Comparison of ENCODE assay signal across 1 cellular context in the genomic region with DNA sequence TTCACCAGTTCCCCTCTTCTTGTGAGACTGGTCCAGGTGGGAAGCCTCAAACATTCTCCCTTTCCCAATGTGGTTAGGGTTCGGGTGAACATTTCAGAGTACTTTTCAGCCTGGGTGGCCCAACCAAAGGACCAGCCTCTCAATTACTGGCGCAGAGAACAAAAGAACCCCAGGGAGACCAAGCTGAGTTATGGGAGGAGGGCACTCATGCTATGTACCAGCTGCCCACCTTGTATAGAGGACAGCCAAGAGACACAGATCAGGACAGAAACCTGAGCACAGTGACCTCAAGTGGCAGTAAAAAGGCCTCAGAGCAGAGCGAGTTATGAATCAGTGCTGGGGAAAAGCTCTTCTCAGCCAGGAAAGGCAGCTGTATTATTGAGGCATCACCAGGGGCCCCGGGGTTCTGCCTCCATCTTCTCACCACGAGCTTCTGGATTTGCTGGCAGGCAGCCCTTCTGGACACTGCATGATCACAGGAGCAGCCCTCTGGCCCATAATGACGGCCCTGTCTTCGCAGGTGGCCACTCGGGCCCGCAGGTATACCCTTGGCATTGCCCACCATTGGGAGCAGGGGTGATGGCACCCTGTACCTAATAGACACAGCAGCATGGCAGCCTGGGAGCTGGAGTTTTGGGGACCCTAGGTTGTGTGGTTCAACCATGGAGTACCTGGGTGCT.
TF ChIP-seq lines count a peak whose summit lies in the region.

No MANE protein-coding gene starts in this region.

TF ChIP-seq in K562, 482 proteins besides CTCF, POLR2A, EP300 and RAD21:
- TF ChIP-seq, protein P1, sequence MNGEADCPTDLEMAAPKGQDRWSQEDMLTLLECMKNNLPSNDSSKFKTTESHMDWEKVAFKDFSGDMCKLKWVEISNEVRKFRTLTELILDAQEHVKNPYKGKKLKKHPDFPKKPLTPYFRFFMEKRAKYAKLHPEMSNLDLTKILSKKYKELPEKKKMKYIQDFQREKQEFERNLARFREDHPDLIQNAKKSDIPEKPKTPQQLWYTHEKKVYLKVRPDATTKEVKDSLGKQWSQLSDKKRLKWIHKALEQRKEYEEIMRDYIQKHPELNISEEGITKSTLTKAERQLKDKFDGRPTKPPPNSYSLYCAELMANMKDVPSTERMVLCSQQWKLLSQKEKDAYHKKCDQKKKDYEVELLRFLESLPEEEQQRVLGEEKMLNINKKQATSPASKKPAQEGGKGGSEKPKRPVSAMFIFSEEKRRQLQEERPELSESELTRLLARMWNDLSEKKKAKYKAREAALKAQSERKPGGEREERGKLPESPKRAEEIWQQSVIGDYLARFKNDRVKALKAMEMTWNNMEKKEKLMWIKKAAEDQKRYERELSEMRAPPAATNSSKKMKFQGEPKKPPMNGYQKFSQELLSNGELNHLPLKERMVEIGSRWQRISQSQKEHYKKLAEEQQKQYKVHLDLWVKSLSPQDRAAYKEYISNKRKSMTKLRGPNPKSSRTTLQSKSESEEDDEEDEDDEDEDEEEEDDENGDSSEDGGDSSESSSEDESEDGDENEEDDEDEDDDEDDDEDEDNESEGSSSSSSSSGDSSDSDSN (IDR thresholded peaks at IDR 0.05; ENCODE audit: borderline replicate concordance in 1 of 2, low read depth in 2 of 2, low read length in 2 of 2): no peak
- TF ChIP-seq ARNT (IDR thresholded peaks at IDR 0.05) (no peak), CBX2 (IDR thresholded peaks at IDR 0.05; ENCODE audit: insufficient read depth, low read length, poor library complexity, severe bottlenecking) (no peak), RBM17 (IDR thresholded peaks at IDR 0.05; ENCODE audit: borderline replicate concordance, low read depth, low read length) (no peak), ZNF76 (CRISPR knock-in tag; IDR thresholded peaks at IDR 0.05; ENCODE audit: borderline replicate concordance) (no peak), CXXC5 (CRISPR knock-in tag; IDR thresholded peaks at IDR 0.05) (no peak)
- TF ChIP-seq, protein P2, sequence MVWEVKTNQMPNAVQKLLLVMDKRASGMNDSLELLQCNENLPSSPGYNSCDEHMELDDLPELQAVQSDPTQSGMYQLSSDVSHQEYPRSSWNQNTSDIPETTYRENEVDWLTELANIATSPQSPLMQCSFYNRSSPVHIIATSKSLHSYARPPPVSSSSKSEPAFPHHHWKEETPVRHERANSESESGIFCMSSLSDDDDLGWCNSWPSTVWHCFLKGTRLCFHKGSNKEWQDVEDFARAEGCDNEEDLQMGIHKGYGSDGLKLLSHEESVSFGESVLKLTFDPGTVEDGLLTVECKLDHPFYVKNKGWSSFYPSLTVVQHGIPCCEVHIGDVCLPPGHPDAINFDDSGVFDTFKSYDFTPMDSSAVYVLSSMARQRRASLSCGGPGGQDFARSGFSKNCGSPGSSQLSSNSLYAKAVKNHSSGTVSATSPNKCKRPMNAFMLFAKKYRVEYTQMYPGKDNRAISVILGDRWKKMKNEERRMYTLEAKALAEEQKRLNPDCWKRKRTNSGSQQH (CRISPR knock-in tag; IDR thresholded peaks at IDR 0.05): no peak
- TF ChIP-seq, protein P3, sequence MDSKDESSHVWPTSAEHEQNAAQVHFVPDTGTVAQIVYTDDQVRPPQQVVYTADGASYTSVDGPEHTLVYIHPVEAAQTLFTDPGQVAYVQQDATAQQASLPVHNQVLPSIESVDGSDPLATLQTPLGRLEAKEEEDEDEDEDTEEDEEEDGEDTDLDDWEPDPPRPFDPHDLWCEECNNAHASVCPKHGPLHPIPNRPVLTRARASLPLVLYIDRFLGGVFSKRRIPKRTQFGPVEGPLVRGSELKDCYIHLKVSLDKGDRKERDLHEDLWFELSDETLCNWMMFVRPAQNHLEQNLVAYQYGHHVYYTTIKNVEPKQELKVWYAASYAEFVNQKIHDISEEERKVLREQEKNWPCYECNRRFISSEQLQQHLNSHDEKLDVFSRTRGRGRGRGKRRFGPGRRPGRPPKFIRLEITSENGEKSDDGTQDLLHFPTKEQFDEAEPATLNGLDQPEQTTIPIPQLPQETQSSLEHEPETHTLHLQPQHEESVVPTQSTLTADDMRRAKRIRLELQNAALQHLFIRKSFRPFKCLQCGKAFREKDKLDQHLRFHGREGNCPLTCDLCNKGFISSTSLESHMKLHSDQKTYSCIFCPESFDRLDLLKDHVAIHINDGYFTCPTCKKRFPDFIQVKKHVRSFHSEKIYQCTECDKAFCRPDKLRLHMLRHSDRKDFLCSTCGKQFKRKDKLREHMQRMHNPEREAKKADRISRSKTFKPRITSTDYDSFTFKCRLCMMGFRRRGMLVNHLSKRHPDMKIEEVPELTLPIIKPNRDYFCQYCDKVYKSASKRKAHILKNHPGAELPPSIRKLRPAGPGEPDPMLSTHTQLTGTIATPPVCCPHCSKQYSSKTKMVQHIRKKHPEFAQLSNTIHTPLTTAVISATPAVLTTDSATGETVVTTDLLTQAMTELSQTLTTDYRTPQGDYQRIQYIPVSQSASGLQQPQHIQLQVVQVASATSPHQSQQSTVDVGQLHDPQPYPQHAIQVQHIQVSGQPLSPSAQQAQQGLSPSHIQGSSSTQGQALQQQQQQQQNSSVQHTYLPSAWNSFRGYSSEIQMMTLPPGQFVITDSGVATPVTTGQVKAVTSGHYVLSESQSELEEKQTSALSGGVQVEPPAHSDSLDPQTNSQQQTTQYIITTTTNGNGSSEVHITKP (IDR thresholded peaks at IDR 0.05; ENCODE audit: partially characterized antibody): no peak
- TF ChIP-seq, protein P4, sequence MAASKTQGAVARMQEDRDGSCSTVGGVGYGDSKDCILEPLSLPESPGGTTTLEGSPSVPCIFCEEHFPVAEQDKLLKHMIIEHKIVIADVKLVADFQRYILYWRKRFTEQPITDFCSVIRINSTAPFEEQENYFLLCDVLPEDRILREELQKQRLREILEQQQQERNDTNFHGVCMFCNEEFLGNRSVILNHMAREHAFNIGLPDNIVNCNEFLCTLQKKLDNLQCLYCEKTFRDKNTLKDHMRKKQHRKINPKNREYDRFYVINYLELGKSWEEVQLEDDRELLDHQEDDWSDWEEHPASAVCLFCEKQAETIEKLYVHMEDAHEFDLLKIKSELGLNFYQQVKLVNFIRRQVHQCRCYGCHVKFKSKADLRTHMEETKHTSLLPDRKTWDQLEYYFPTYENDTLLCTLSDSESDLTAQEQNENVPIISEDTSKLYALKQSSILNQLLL (CRISPR knock-in tag; IDR thresholded peaks at IDR 0.05; ENCODE audit: borderline replicate concordance): no peak
- TF ChIP-seq, protein P5, sequence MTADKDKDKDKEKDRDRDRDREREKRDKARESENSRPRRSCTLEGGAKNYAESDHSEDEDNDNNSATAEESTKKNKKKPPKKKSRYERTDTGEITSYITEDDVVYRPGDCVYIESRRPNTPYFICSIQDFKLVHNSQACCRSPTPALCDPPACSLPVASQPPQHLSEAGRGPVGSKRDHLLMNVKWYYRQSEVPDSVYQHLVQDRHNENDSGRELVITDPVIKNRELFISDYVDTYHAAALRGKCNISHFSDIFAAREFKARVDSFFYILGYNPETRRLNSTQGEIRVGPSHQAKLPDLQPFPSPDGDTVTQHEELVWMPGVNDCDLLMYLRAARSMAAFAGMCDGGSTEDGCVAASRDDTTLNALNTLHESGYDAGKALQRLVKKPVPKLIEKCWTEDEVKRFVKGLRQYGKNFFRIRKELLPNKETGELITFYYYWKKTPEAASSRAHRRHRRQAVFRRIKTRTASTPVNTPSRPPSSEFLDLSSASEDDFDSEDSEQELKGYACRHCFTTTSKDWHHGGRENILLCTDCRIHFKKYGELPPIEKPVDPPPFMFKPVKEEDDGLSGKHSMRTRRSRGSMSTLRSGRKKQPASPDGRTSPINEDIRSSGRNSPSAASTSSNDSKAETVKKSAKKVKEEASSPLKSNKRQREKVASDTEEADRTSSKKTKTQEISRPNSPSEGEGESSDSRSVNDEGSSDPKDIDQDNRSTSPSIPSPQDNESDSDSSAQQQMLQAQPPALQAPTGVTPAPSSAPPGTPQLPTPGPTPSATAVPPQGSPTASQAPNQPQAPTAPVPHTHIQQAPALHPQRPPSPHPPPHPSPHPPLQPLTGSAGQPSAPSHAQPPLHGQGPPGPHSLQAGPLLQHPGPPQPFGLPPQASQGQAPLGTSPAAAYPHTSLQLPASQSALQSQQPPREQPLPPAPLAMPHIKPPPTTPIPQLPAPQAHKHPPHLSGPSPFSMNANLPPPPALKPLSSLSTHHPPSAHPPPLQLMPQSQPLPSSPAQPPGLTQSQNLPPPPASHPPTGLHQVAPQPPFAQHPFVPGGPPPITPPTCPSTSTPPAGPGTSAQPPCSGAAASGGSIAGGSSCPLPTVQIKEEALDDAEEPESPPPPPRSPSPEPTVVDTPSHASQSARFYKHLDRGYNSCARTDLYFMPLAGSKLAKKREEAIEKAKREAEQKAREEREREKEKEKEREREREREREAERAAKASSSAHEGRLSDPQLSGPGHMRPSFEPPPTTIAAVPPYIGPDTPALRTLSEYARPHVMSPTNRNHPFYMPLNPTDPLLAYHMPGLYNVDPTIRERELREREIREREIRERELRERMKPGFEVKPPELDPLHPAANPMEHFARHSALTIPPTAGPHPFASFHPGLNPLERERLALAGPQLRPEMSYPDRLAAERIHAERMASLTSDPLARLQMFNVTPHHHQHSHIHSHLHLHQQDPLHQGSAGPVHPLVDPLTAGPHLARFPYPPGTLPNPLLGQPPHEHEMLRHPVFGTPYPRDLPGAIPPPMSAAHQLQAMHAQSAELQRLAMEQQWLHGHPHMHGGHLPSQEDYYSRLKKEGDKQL (CRISPR knock-in tag; IDR thresholded peaks at IDR 0.05; ENCODE audit: borderline replicate concordance): no peak
- TF ChIP-seq, protein P6, sequence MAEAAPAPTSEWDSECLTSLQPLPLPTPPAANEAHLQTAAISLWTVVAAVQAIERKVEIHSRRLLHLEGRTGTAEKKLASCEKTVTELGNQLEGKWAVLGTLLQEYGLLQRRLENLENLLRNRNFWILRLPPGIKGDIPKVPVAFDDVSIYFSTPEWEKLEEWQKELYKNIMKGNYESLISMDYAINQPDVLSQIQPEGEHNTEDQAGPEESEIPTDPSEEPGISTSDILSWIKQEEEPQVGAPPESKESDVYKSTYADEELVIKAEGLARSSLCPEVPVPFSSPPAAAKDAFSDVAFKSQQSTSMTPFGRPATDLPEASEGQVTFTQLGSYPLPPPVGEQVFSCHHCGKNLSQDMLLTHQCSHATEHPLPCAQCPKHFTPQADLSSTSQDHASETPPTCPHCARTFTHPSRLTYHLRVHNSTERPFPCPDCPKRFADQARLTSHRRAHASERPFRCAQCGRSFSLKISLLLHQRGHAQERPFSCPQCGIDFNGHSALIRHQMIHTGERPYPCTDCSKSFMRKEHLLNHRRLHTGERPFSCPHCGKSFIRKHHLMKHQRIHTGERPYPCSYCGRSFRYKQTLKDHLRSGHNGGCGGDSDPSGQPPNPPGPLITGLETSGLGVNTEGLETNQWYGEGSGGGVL (CRISPR knock-in tag; IDR thresholded peaks at IDR 0.05): no peak
